Comparison of ENCODE assay signal across 1 cellular context in genomic region chr1:169586395-169587255, GRCh38.
A peak's percentile ranks its signal among the peaks of the same experiment; 100 is the strongest.
TF ChIP-seq lines count a peak whose summit lies in the region.

F5 (minus strand) TSS chr1:169586481; CDS start chr1:169586386, 95 bp downstream.

TF ChIP-seq in HepG2, 621 proteins besides CTCF, POLR2A, EP300 and RAD21 (continued from another document and continues in another):
- TF ChIP-seq ESRRA (CRISPR knock-in tag; IDR thresholded peaks at IDR 0.05; ENCODE audit: low read depth), result no peak
- TF ChIP-seq TERF1 (CRISPR knock-in tag; IDR thresholded peaks at IDR 0.05), result no peak
- TF ChIP-seq HMGXB4 (CRISPR knock-in tag; IDR thresholded peaks at IDR 0.05; ENCODE audit: borderline replicate concordance in 1 of 2, low read depth in 1 of 2), result peak; percentile 95 to 97; a peak in 3 of 4 replicates
- 0 out of 2 replicates have a peak, but pooled peaks have one; percentile 80 for TF ChIP-seq ZNF337 (CRISPR knock-in tag; IDR thresholded peaks at IDR 0.05; ENCODE audit: borderline replicate concordance, low read depth)
- no peak for TF ChIP-seq SMAD9 (CRISPR knock-in tag; IDR thresholded peaks at IDR 0.05)
- no peak for TF ChIP-seq ZNF513 (CRISPR knock-in tag; conservative IDR thresholded peaks at IDR 0.05)
- TF ChIP-seq ZNF678 (CRISPR knock-in tag; IDR thresholded peaks at IDR 0.05), result no peak
- TF ChIP-seq TCF7L2 (IDR thresholded peaks at IDR 0.05; ENCODE audit: low read depth, low read length), result no peak
- TF ChIP-seq ZKSCAN8 (CRISPR knock-in tag; IDR thresholded peaks at IDR 0.05; ENCODE audit: borderline replicate concordance), result no peak
- TF ChIP-seq RXRA (CRISPR knock-in tag; IDR thresholded peaks at IDR 0.05), result no peak; the same call in 1 of the 2 replicates
- TF ChIP-seq ATF2 (CRISPR knock-in tag; IDR thresholded peaks at IDR 0.05), result no peak; the same call in 1 of the 2 replicates
- TF ChIP-seq ZMAT5 (CRISPR knock-in tag; IDR thresholded peaks at IDR 0.05; ENCODE audit: borderline replicate concordance, low read depth), result no peak
- peak; percentile 40; the same call in 1 of the 2 replicates for TF ChIP-seq ZNF205 (CRISPR knock-in tag; IDR thresholded peaks at IDR 0.05)
- TF ChIP-seq RARA (CRISPR knock-in tag; IDR thresholded peaks at IDR 0.05), result 0 out of 2 replicates have a peak, but pooled peaks have one; percentile 30
- no peak for TF ChIP-seq ZBTB14 (CRISPR knock-in tag; IDR thresholded peaks at IDR 0.05)
- peak; percentile 41; the same call in 1 of the 2 replicates for TF ChIP-seq KAT8 (CRISPR knock-in tag; IDR thresholded peaks at IDR 0.05)
- peak; percentile 55; the same call in 1 of the 2 replicates for TF ChIP-seq MTA1 (CRISPR knock-in tag; IDR thresholded peaks at IDR 0.05; ENCODE audit: borderline replicate concordance)
- no peak for TF ChIP-seq NR1H2 (CRISPR knock-in tag; IDR thresholded peaks at IDR 0.05; ENCODE audit: borderline replicate concordance, low read depth)
- no peak for TF ChIP-seq STAT6 (CRISPR knock-in tag; IDR thresholded peaks at IDR 0.05; ENCODE audit: borderline replicate concordance)
- TF ChIP-seq ATM (IDR thresholded peaks at IDR 0.05; ENCODE audit: borderline replicate concordance), result no peak
- peak; percentile 70 for TF ChIP-seq SOX5 (CRISPR knock-in tag; IDR thresholded peaks at IDR 0.05; ENCODE audit: borderline replicate concordance)
- no peak for TF ChIP-seq HDAC6 (IDR thresholded peaks at IDR 0.05; ENCODE audit: low read depth, low read length)
- TF ChIP-seq ZNF724P (CRISPR knock-in tag; IDR thresholded peaks at IDR 0.05; ENCODE audit: borderline replicate concordance), result no peak
- peak; percentile 52; the same call in 1 of the 2 replicates for TF ChIP-seq ZNF761 (CRISPR knock-in tag; conservative IDR thresholded peaks at IDR 0.05)
- TF ChIP-seq ZNF646 (CRISPR knock-in tag; IDR thresholded peaks at IDR 0.05), result no peak
- no peak for TF ChIP-seq HCFC1 (IDR thresholded peaks at IDR 0.05; ENCODE audit: low read depth, low read length)
- TF ChIP-seq FLYWCH1 (CRISPR knock-in tag; IDR thresholded peaks at IDR 0.05), result no peak
- peak; percentile 48; the same call in 1 of the 2 replicates for TF ChIP-seq ZNF598 (CRISPR knock-in tag; IDR thresholded peaks at IDR 0.05; ENCODE audit: borderline replicate concordance)
- TF ChIP-seq SRY (CRISPR knock-in tag; IDR thresholded peaks at IDR 0.05), result peak; percentile 95
- no peak for TF ChIP-seq NFE2L2 (IDR thresholded peaks at IDR 0.05; ENCODE audit: low read length)
- no peak for TF ChIP-seq BRCA1 (CRISPR knock-in tag; IDR thresholded peaks at IDR 0.05)
- TF ChIP-seq PREB (CRISPR knock-in tag; IDR thresholded peaks at IDR 0.05), result no peak
- peak; percentile 74 for TF ChIP-seq POLR2AphosphoS2 (IDR thresholded peaks at IDR 0.05; ENCODE audit: low read depth, low read length)
- TF ChIP-seq ZNF296 (CRISPR knock-in tag; conservative IDR thresholded peaks at IDR 0.05), result no peak
- peak in 1 of 2 experiments; percentile 69; a peak in 1 of 4 replicates for TF ChIP-seq REST (IDR thresholded peaks at IDR 0.05; ENCODE audit: borderline replicate concordance in 1 of 2, low read depth in 1 of 2, low read length in 2 of 2)
